Comparison of ENCODE assay signal across 8 cellular contexts in the genomic region with DNA sequence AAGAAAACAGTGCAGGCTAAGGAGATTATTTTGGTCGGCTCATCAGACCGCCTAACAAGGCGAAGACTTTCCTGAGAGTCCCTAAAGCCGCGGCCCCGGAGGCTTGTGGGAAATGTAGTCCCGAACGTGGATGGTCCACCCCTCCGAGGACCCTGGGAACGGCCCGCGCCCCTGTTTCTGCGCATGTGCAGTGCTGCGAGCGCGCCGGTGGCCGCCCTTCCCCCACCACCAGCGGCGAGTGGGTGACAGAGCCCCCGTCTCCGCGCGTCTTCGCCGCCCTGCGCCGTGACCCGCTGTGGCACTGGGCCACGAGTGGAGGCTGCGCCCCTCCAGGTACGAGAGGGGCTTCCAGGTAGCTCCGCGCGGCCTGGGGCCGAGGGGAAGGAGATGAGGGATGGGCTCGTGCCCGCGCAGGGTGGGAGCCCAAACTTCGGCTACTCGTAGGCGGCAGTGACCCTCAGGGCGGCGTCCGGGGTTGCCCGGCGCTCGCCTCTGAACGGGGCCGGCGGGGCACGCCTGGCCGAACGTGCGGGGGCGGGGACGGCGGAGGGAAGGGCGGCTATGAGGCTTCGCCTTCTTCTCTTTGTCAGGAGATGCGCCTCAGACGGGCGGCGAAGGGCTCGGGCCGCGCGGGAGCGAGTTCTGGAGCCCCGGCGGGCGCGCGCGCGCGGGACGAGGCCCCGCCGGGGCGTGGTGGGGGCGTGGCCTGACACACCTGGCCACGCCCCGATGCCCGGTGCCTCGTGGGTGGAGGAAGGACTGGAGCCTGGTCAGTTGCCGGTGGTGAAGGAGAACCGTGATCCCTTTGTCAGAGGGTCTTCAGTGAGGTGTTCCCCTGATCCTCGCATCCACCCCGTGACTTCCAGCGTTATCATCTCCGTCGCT.
DNase-seq lines count a peak whose midpoint lies in the region; ATAC-seq lines count a peak whose summit lies in the region.

A gene (plus strand): TSS at position 214 of the 885 bp plus-strand sequence. CDS start 4,428 bp downstream, outside the sequence.

- ATAC-seq in GM19328 (IDR thresholded peaks at IDR 0.05; ENCODE audit: unreplicated experiment), result peak; percentile 78
- peak; percentile 64 for ATAC-seq in HG03469 (IDR thresholded peaks at IDR 0.05; ENCODE audit: unreplicated experiment)

- peaks cover 0 to 14% (median 8%) of the 10 kb centered on the region in 10 experiments; a peak in 11 of 20 replicates for H3K4me1 ChIP-seq in BLaER1 treated with 17β-estradiol and CSF1 and Interleukin-3, amounts not matched to agents 10 nM and 100 nM

- peak within 1 kb of the TSS; percentile 94 to 98 (median 96) for H3K27ac ChIP-seq in BLaER1 treated with 17β-estradiol and CSF1 and Interleukin-3, amounts not matched to agents 10 nM and 100 nM
- H3K27ac ChIP-seq in cingulate gyrus (ENCODE audit: low read depth, low read length) (peak within 1 kb of the TSS; percentile 94), layer of hippocampus (ENCODE audit: low read depth, low read length) (peak within 1 kb of the TSS; percentile 98)

- no peaks in the 10 kb centered on the region; a peak in 1 of 22 replicates for H4K20me1 ChIP-seq in BLaER1 treated with 17β-estradiol and CSF1 and Interleukin-3, amounts not matched to agents 10 nM and 100 nM

- peak within 1 kb of the TSS; percentile 93 to 99 (median 96) for H3K9ac ChIP-seq in BLaER1 treated with 17β-estradiol and CSF1 and Interleukin-3, amounts not matched to agents 10 nM and 100 nM

- peak within 1 kb of the TSS; percentile 64 to 83 (median 77) for H3K4me2 ChIP-seq in BLaER1 treated with 17β-estradiol and CSF1 and Interleukin-3, amounts not matched to agents 10 nM and 100 nM

- H3K36me3 ChIP-seq in BLaER1 treated with 17β-estradiol and CSF1 and Interleukin-3, amounts not matched to agents 10 nM and 100 nM, result peaks cover 26 to 40% (median 35%) of the 10 kb centered on the region in 11 experiments

- H3K27me3 ChIP-seq in BLaER1 treated with 17β-estradiol and CSF1 and Interleukin-3, amounts not matched to agents 10 nM and 100 nM, result no peaks in the 10 kb centered on the region
- H3K27me3 ChIP-seq in layer of hippocampus (ENCODE audit: control insufficient read depth, insufficient read depth, low read length), result no peaks in the 10 kb centered on the region

- H3K9me3 ChIP-seq in BLaER1 treated with 17β-estradiol and CSF1 and Interleukin-3, amounts not matched to agents 10 nM and 100 nM (replicated peaks in 1 of 11), result peaks cover 49 to 58% (median 53%) of the 10 kb centered on the region in 11 experiments

- DNase-seq in NCI-H526 (lab: John Stamatoyannopoulos, UW), result peak; percentile 64 to 93
- peak; percentile 94 to 96 for DNase-seq in activated CD4-positive, alpha-beta T cell treated with anti-CD3 and anti-CD28 coated beads for 4 hours
- DNase-seq in stimulated activated CD4-positive, alpha-beta T cell treated with anti-CD3 and anti-CD28 coated beads, Interleukin-1b, Interleukin-23, amount 100 ng/mL, for 24 hours (ENCODE audit: low read depth in 4 of 4, low spot score in 1 of 4), result peak; percentile 92 to 93 (median 92)

- peak within 1 kb of the TSS; percentile 79 to 97 (median 88) for H3K4me3 ChIP-seq in BLaER1 treated with 17β-estradiol and CSF1 and Interleukin-3, amounts not matched to agents 10 nM and 100 nM

Comparison
In these comparisons a context has a peak if more than half of its experiments do, and no peak if none do; other contexts are left out.
1. Peak in every context shown above with its lines: DNase-seq, ATAC-seq, H3K4me3 ChIP-seq and H3K27ac ChIP-seq.